ENCODE assay signal across 11 cellular contexts in the genomic region with DNA sequence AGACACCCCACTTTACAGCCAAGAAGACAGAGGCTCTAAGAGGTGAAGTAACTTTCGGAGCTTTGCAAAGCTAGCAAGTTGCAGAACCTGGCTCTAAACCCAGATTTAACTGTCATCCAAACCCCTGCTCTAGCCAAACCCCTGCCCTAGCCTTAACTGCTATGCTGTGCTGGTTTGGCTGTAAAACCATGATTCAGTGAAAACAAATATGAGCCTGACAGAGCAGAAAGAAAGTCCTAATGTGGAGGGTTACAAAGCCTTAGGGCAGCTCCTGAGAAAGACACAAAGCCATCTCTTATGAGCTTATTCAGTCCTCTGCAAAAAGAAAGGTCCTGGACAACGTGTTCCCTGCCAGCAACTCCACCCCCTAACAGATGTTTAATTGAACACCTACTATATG.
"Had no signal": no experiment of that assay in that cellular context is flagged by ENCODE, and none has a peak within 500 bp of the region (broad histone marks: within the 10 kb centered on the region; RNA-seq: fewer than 3 reads in every experiment).

No MANE protein-coding gene starts in this region.

- H3K4me1 ChIP-seq: foreskin keratinocyte had no signal

- H3K4me3 ChIP-seq: esophagus muscularis mucosa, tibial artery had no signal

- H3K27me3 ChIP-seq: dorsolateral prefrontal cortex, esophagus muscularis mucosa, tibial artery had no signal

- DNase-seq: activated CD4-positive, CD25-positive, alpha-beta regulatory T cell; amniotic stem cell; foreskin keratinocyte; mesendoderm; nephron progenitor cell; stimulated activated CD4-positive, alpha-beta T cell treated with anti-CD3 and anti-CD28 coated beads, Interleukin-2, amount 100 ng/mL, for 48 hours; T-helper 17 cell; tibial artery had no signal

- H3K9me3 ChIP-seq: esophagus muscularis mucosa, tibial artery had no signal

- H3K27ac ChIP-seq: esophagus muscularis mucosa, foreskin keratinocyte had no signal

- ATAC-seq: foreskin keratinocyte, left lobe of liver, T-helper 17 cell had no signal

- H3K36me3 ChIP-seq: esophagus muscularis mucosa, tibial artery had no signal
